In genomic region chr10:132373241-132373955, GRCh38 we compare ENCODE assay signal across 10 cellular contexts.
"Had no signal": no experiment of that assay in that cellular context is flagged by ENCODE, and none has a peak within 500 bp of the region (broad histone marks: within the 10 kb centered on the region; RNA-seq: fewer than 3 reads in every experiment).

No MANE protein-coding gene starts in this region.

- H3K4me1 ChIP-seq: pancreas had no signal

- H3K36me3 ChIP-seq: pancreas, thoracic aorta had no signal

- H3K27me3 ChIP-seq: pancreas had no signal

- DNase-seq: activated CD4-positive, alpha-beta memory T cell treated with anti-CD3 and anti-CD28 coated beads for 36 hours; activated CD4-positive, alpha-beta T cell treated with anti-CD3 and anti-CD28 coated beads for 1 hour; activated naive CD4-positive, alpha-beta T cell; mammary epithelial cell; stimulated activated CD4-positive, alpha-beta T cell treated with anti-CD3 and anti-CD28 coated beads, Interleukin-15, amount 100 ng/mL, for 24 hours; stimulated activated CD4-positive, alpha-beta T cell treated with anti-CD3 and anti-CD28 coated beads, Interleukin-4, amount 100 ng/mL, for 24 hours; stimulated activated naive CD8-positive, alpha-beta T cell treated with anti-CD3 and anti-CD28 coated beads, Interleukin-15, amount 100 ng/mL, for 72 hours; SW 1271 had no signal

- H3K27ac ChIP-seq: pancreas, thoracic aorta had no signal

- H3K9me3 ChIP-seq: pancreas, thoracic aorta had no signal

- ATAC-seq: pancreas; stimulated activated naive CD8-positive, alpha-beta T cell treated with anti-CD3 and anti-CD28 coated beads, Interleukin-15, amount 100 ng/mL, for 72 hours had no signal

- H3K4me3 ChIP-seq: pancreas, thoracic aorta had no signal
